Comparison of ENCODE assay signal across 8 cellular contexts in genomic region chr12:53217049-53217929, GRCh38.
A peak's percentile ranks its signal among the peaks of the same experiment; 100 is the strongest.
DNase-seq lines count a peak whose midpoint lies in the region; ATAC-seq and TF ChIP-seq lines count a peak whose summit lies in the region.

No MANE protein-coding gene starts in this region.

- peak overlapping the region; percentile 64 for H3K27ac ChIP-seq in BLaER1

- H3K4me3 ChIP-seq in BLaER1, result no peak overlapping the region
- peak overlapping the region; percentile 12 for H3K4me3 ChIP-seq in NT2/D1 (ENCODE audit: insufficient read length, low read depth)
- no peak overlapping the region for H3K4me3 ChIP-seq in choroid plexus epithelial cell (ENCODE audit: low read depth, low read length)
- no peak overlapping the region for H3K4me3 ChIP-seq in mucosa of stomach (ENCODE audit: low read length)

- TF ChIP-seq CTCF in choroid plexus epithelial cell (conservative IDR thresholded peaks at IDR 0.05; ENCODE audit: low read depth, low read length), result no peak

- H3K4me1 ChIP-seq in BLaER1 (peaks cover 72% of the 10 kb centered on the region), NT2/D1 (ENCODE audit: insufficient read depth, insufficient read length) (peaks cover 42% of the 10 kb centered on the region), mucosa of stomach (ENCODE audit: control insufficient read depth, insufficient read depth, low read length) (peaks cover 41% of the 10 kb centered on the region)

- ATAC-seq in GM21723 (IDR thresholded peaks at IDR 0.05; ENCODE audit: unreplicated experiment), result no peak
- no peak for ATAC-seq in HG02970 (IDR thresholded peaks at IDR 0.05; ENCODE audit: low FRiP score, unreplicated experiment)

- peaks cover 15% of the 10 kb centered on the region for H3K36me3 ChIP-seq in BLaER1
- H3K36me3 ChIP-seq in NT2/D1 (ENCODE audit: insufficient read depth, insufficient read length, low read length), result peaks cover 18% of the 10 kb centered on the region
- peaks cover 6% of the 10 kb centered on the region for H3K36me3 ChIP-seq in mucosa of stomach (ENCODE audit: control insufficient read depth, insufficient read depth, low read length)

- H3K9ac ChIP-seq in BLaER1 (peak overlapping the region; percentile 46; the same call in 1 of the 2 replicates), NT2/D1 (ENCODE audit: insufficient read length, low read depth) (no peak overlapping the region), mucosa of stomach (ENCODE audit: low read length) (peak overlapping the region; percentile 23)

- peak; percentile 72 for DNase-seq in NT2/D1 (ENCODE audit: low read depth, low spot score)
- DNase-seq in choroid plexus epithelial cell (ENCODE audit: low read depth), result peak; percentile 27
- no peak for DNase-seq in NCI-H146 (lab: John Stamatoyannopoulos, UW)
- DNase-seq in middle frontal gyrus (ENCODE audit: extremely low spot score, low spot score), result no peak

- H3K27me3 ChIP-seq in BLaER1 (no peaks in the 10 kb centered on the region), NT2/D1 (ENCODE audit: insufficient read depth, insufficient read length) (peaks cover 24% of the 10 kb centered on the region), mucosa of stomach (ENCODE audit: control insufficient read depth, insufficient read depth, low read length) (no peaks in the 10 kb centered on the region)

- no peaks in the 10 kb centered on the region for H3K9me3 ChIP-seq in BLaER1
- no peaks in the 10 kb centered on the region for H3K9me3 ChIP-seq in NT2/D1 (ENCODE audit: insufficient read depth, low read length)
- no peaks in the 10 kb centered on the region for H3K9me3 ChIP-seq in mucosa of stomach (ENCODE audit: control insufficient read depth, low read length)

- H3K4me2 ChIP-seq in BLaER1, result peak overlapping the region; percentile 93

- H4K20me1 ChIP-seq in BLaER1, result peaks cover 5% of the 10 kb centered on the region; the same call in 1 of the 2 replicates

Comparison
In these comparisons a context has a peak if more than half of its experiments do, and no peak if none do; other contexts are left out.
1. DNase-seq: peak in NT2/D1 (single experiment) and choroid plexus epithelial cell (single experiment); none in NCI-H146 (single experiment) and middle frontal gyrus (single experiment).